18 cellular contexts compared by ENCODE assay signal in genomic region chr14:101128478-101129450, GRCh38.
DNase-seq lines count a peak whose midpoint lies in the region; ATAC-seq and TF ChIP-seq lines count a peak whose summit lies in the region.
"Had no signal": no experiment of that assay in that cellular context is flagged by ENCODE, and none has a peak within 500 bp of the region (broad histone marks: within the 10 kb centered on the region; RNA-seq: fewer than 3 reads in every experiment).

No MANE protein-coding gene starts in this region.

- no peak for ATAC-seq in lower lobe of right lung
- ATAC-seq in HG02840 (IDR thresholded peaks at IDR 0.05; ENCODE audit: low FRiP score, unreplicated experiment), result no peak
- ATAC-seq: activated CD4-positive, alpha-beta T cell treated with anti-CD3 and anti-CD28 coated beads for 36 hours; activated naive CD4-positive, alpha-beta T cell treated with anti-CD3 and anti-CD28 coated beads, Interleukin-2, amount 50 U/mL, for 72 hours; pancreas had no signal

- no peak overlapping the region for H3K4me3 ChIP-seq in lower lobe of right lung
- no peak overlapping the region for H3K4me3 ChIP-seq in smooth muscle cell
- H3K4me3 ChIP-seq: MG63, pancreas had no signal

- H3K4me1 ChIP-seq in lower lobe of right lung (no peaks in the 10 kb centered on the region), smooth muscle cell (ENCODE audit: low read depth) (no peaks in the 10 kb centered on the region)
- H3K4me1 ChIP-seq: pancreas had no signal

- WGBS in smooth muscle cell (ENCODE audit: low lambda C conversion rate), result 91% methylated on average over 37 of the region's 37 CpGs

- no peaks in the 10 kb centered on the region for H3K9me3 Mint-ChIP-seq in T-helper 2 cell treated with Interferon-gamma antibody and Interleukin-4, amounts not matched to agents 5 μg/mL and 100 μg/mL, for 36 hours
- H3K9me3 Mint-ChIP-seq: activated naive CD4-positive, alpha-beta T cell treated with anti-CD3 and anti-CD28 coated beads, Interleukin-2, amount 50 U/mL, for 72 hours had no signal

- TF ChIP-seq CTCF in lower lobe of right lung (IDR thresholded peaks at IDR 0.05) (no peak), smooth muscle cell (IDR thresholded peaks at IDR 0.05; ENCODE audit: borderline replicate concordance, insufficient read depth, poor library complexity, severe bottlenecking) (no peak)

- no peaks in the 10 kb centered on the region for H3F3A ChIP-seq in smooth muscle cell (ENCODE audit: low read depth)

- H3K4me3 Mint-ChIP-seq in T-helper 2 cell treated with Interferon-gamma antibody and Interleukin-4, amounts not matched to agents 5 μg/mL and 100 μg/mL, for 36 hours, result no peak overlapping the region
- H3K4me3 Mint-ChIP-seq: activated CD4-positive, alpha-beta T cell treated with anti-CD3 and anti-CD28 coated beads for 36 hours had no signal

- no peaks in the 10 kb centered on the region for H3K36me3 Mint-ChIP-seq in T-helper 2 cell treated with Interferon-gamma antibody and Interleukin-4, amounts not matched to agents 5 μg/mL and 100 μg/mL, for 36 hours (ENCODE audit: low read depth)
- H3K36me3 Mint-ChIP-seq: activated naive CD4-positive, alpha-beta T cell treated with anti-CD3 and anti-CD28 coated beads, Interleukin-2, amount 50 U/mL, for 72 hours had no signal

- H3K36me3 ChIP-seq in KOPT-K1 (ENCODE audit: insufficient read depth, low read length), result no peaks in the 10 kb centered on the region
- no peaks in the 10 kb centered on the region for H3K36me3 ChIP-seq in lower lobe of right lung
- H3K36me3 ChIP-seq in smooth muscle cell (ENCODE audit: low read depth), result no peaks in the 10 kb centered on the region
- H3K36me3 ChIP-seq: MG63, pancreas had no signal

- intact Hi-C loops in lower lobe of right lung (cut with DNase I), result no loop called here

- no peak overlapping the region for H3K4me2 ChIP-seq in smooth muscle cell

- H2AFZ ChIP-seq in smooth muscle cell (ENCODE audit: low read depth), result peak overlapping the region; percentile 9

- no peaks in the 10 kb centered on the region for H3K79me2 ChIP-seq in smooth muscle cell (ENCODE audit: low read depth)

- peaks cover 20% of the 10 kb centered on the region for H3K27me3 ChIP-seq in lower lobe of right lung (ENCODE audit: low read depth)
- H3K27me3 ChIP-seq in smooth muscle cell (ENCODE audit: low read depth), result no peaks in the 10 kb centered on the region
- H3K27me3 ChIP-seq: MG63, pancreas had no signal

- H3K27ac ChIP-seq in KOPT-K1 (ENCODE audit: low read depth, low read length, poor library complexity, severe bottlenecking) (peak overlapping the region; percentile 30), lower lobe of right lung (no peak overlapping the region), smooth muscle cell (ENCODE audit: low read depth) (no peak overlapping the region)
- H3K27ac ChIP-seq: C4-2B, pancreas had no signal

- no peak overlapping the region for H3K27ac Mint-ChIP-seq in T-helper 2 cell treated with Interferon-gamma antibody and Interleukin-4, amounts not matched to agents 5 μg/mL and 100 μg/mL, for 36 hours
- H3K27ac Mint-ChIP-seq: activated CD4-positive, alpha-beta T cell treated with anti-CD3 and anti-CD28 coated beads for 36 hours; activated naive CD4-positive, alpha-beta T cell treated with anti-CD3 and anti-CD28 coated beads, Interleukin-2, amount 50 U/mL, for 72 hours had no signal

- H3K27me3 Mint-ChIP-seq in T-helper 2 cell treated with Interferon-gamma antibody and Interleukin-4, amounts not matched to agents 5 μg/mL and 100 μg/mL, for 36 hours (ENCODE audit: low read depth), result no peaks in the 10 kb centered on the region

- peak; percentile 2 for DNase-seq in T-helper 2 cell treated with Interferon-gamma antibody and Interleukin-4, amounts not matched to agents 5 μg/mL and 100 μg/mL, for 36 hours (ENCODE audit: low spot score)
- DNase-seq in T-helper 2 cell (no peak), lower lobe of right lung (peak; percentile 31), smooth muscle cell (lab: John Stamatoyannopoulos, UW; ENCODE audit: unreplicated experiment) (no peak), NCI-H2196 (lab: John Stamatoyannopoulos, UW; ENCODE audit: unreplicated experiment) (no peak), HK-2 (ENCODE audit: unreplicated experiment) (no peak)
- DNase-seq: activated CD4-positive, alpha-beta T cell treated with anti-CD3 and anti-CD28 coated beads for 36 hours; DMS153; foreskin fibroblast; MG63; NCI-H146; NCI-H345; pancreas; small intestine had no signal

- no peak overlapping the region for H3K9ac ChIP-seq in smooth muscle cell (ENCODE audit: low read depth)

- no peaks in the 10 kb centered on the region for H3K4me1 Mint-ChIP-seq in T-helper 2 cell treated with Interferon-gamma antibody and Interleukin-4, amounts not matched to agents 5 μg/mL and 100 μg/mL, for 36 hours (ENCODE audit: low read depth)
- H3K4me1 Mint-ChIP-seq: activated CD4-positive, alpha-beta T cell treated with anti-CD3 and anti-CD28 coated beads for 36 hours had no signal

- H3K9me3 ChIP-seq in KOPT-K1 (ENCODE audit: insufficient read depth, low read length, poor library complexity, severe bottlenecking), result no peaks in the 10 kb centered on the region
- H3K9me3 ChIP-seq in lower lobe of right lung, result no peaks in the 10 kb centered on the region
- H3K9me3 ChIP-seq in smooth muscle cell (replicated peaks; ENCODE audit: low read depth), result no peaks in the 10 kb centered on the region
- H3K9me3 ChIP-seq: MG63, pancreas had no signal

- no peaks in the 10 kb centered on the region for H4K20me1 ChIP-seq in smooth muscle cell (ENCODE audit: low read depth)

Comparison
In these comparisons a context has a peak if more than half of its experiments do, and no peak if none do; other contexts are left out.
1. DNase-seq: peak in T-helper 2 cell treated with Interferon-gamma antibody and Interleukin-4, amounts not matched to agents 5 μg/mL and 100 μg/mL, for 36 hours (single experiment) and lower lobe of right lung (single experiment); none in T-helper 2 cell (0 of 5), smooth muscle cell (single experiment), NCI-H2196 (single experiment) and HK-2 (single experiment).